ENCODE assay signal across 27 cellular contexts in genomic region chr14:27668531-27668930, GRCh38.
"Had no signal": no experiment of that assay in that cellular context is flagged by ENCODE, and none has a peak within 500 bp of the region (broad histone marks: within the 10 kb centered on the region; RNA-seq: fewer than 3 reads in every experiment).

No MANE protein-coding gene starts in this region.

- H3K27ac ChIP-seq: ascending aorta, breast epithelium, cardiac muscle cell, colonic mucosa, epithelial cell of prostate, esophagus squamous epithelium, gastroesophageal sphincter had no signal

- H3K27me3 ChIP-seq: ascending aorta, breast epithelium, cardiac muscle cell, colonic mucosa, esophagus squamous epithelium, gastroesophageal sphincter had no signal

- H3K36me3 Mint-ChIP-seq: activated naive CD4-positive, alpha-beta T cell treated with anti-CD3 and anti-CD28 coated beads, Interleukin-2, amount 10 ng/mL, durations not matched to agents 7 days and 5 days; activated naive CD8-positive, alpha-beta T cell treated with anti-CD3 and anti-CD28 coated beads, Interleukin-2, amount 10 ng/mL, durations not matched to agents 7 days and 5 days had no signal

- H3K4me3 ChIP-seq: ascending aorta, breast epithelium, cardiac muscle cell, colonic mucosa, esophagus squamous epithelium, gastroesophageal sphincter had no signal

- ATAC-seq: activated naive CD4-positive, alpha-beta T cell treated with anti-CD3 and anti-CD28 coated beads, Interleukin-2, amount 50 U/mL, for 72 hours; activated T-cell treated with anti-CD3 and anti-CD28 coated beads, Interleukin-2, amount 50 U/mL, for 72 hours; gastroesophageal sphincter had no signal

- H3K4me3 Mint-ChIP-seq: activated CD4-positive, alpha-beta memory T cell treated with anti-CD3 and anti-CD28 coated beads, Interleukin-2, amount 10 ng/mL, durations not matched to agents 7 days and 5 days; activated CD4-positive, alpha-beta T cell treated with anti-CD3 and anti-CD28 coated beads, Interleukin-2, amount 10 ng/mL, durations not matched to agents 7 days and 5 days; activated naive CD4-positive, alpha-beta T cell treated with anti-CD3 and anti-CD28 coated beads, Interleukin-2, amount 10 ng/mL, durations not matched to agents 7 days and 5 days; activated naive CD8-positive, alpha-beta T cell treated with anti-CD3 and anti-CD28 coated beads, Interleukin-2, amount 10 ng/mL, durations not matched to agents 7 days and 5 days; activated T-cell treated with anti-CD3 and anti-CD28 coated beads, Interleukin-2, amount 50 U/mL, for 24 hours; activated T-cell treated with anti-CD3 and anti-CD28 coated beads, Interleukin-2, amount 50 U/mL, for 72 hours; brain had no signal

- H3K27ac Mint-ChIP-seq: activated CD4-positive, alpha-beta memory T cell treated with anti-CD3 and anti-CD28 coated beads, Interleukin-2, amount 10 ng/mL, durations not matched to agents 7 days and 5 days; activated CD4-positive, alpha-beta T cell treated with anti-CD3 and anti-CD28 coated beads, Interleukin-2, amount 10 ng/mL, durations not matched to agents 7 days and 5 days; activated naive CD4-positive, alpha-beta T cell treated with anti-CD3 and anti-CD28 coated beads, Interleukin-2, amount 10 ng/mL, durations not matched to agents 7 days and 5 days; activated naive CD4-positive, alpha-beta T cell treated with anti-CD3 and anti-CD28 coated beads, Interleukin-2, amount 50 U/mL, for 72 hours; activated naive CD8-positive, alpha-beta T cell treated with anti-CD3 and anti-CD28 coated beads, Interleukin-2, amount 10 ng/mL, durations not matched to agents 7 days and 5 days; activated T-cell treated with anti-CD3 and anti-CD28 coated beads, Interleukin-2, amount 50 U/mL, for 24 hours; activated T-cell treated with anti-CD3 and anti-CD28 coated beads, Interleukin-2, amount 50 U/mL, for 72 hours; brain had no signal

- H3K27me3 Mint-ChIP-seq: activated CD4-positive, alpha-beta memory T cell treated with anti-CD3 and anti-CD28 coated beads, Interleukin-2, amount 10 ng/mL, durations not matched to agents 7 days and 5 days; activated CD4-positive, alpha-beta T cell treated with anti-CD3 and anti-CD28 coated beads, Interleukin-2, amount 10 ng/mL, durations not matched to agents 7 days and 5 days; activated naive CD4-positive, alpha-beta T cell treated with anti-CD3 and anti-CD28 coated beads, Interleukin-2, amount 10 ng/mL, durations not matched to agents 7 days and 5 days; activated naive CD8-positive, alpha-beta T cell treated with anti-CD3 and anti-CD28 coated beads, Interleukin-2, amount 10 ng/mL, durations not matched to agents 7 days and 5 days; activated T-cell treated with anti-CD3 and anti-CD28 coated beads, Interleukin-2, amount 50 U/mL, for 24 hours; brain had no signal

- H3K9me3 ChIP-seq: ascending aorta, breast epithelium, colonic mucosa, esophagus squamous epithelium, gastroesophageal sphincter had no signal

- DNase-seq: activated CD4-positive, alpha-beta memory T cell treated with anti-CD3 and anti-CD28 coated beads, Interleukin-2, amount 10 ng/mL, durations not matched to agents 7 days and 5 days; activated CD4-positive, alpha-beta T cell treated with anti-CD3 and anti-CD28 coated beads for 1 hour; activated CD4-positive, alpha-beta T cell treated with anti-CD3 and anti-CD28 coated beads for 4 hours; activated CD4-positive, alpha-beta T cell treated with anti-CD3 and anti-CD28 coated beads, Interleukin-2, amount 10 ng/mL, durations not matched to agents 7 days and 5 days; activated CD4-positive, alpha-beta T cell treated with anti-CD3 and anti-CD28 coated beads, Interleukin-2, amount 50 U/mL, for 4 hours; activated CD8-positive, alpha-beta memory T cell treated with anti-CD3 and anti-CD28 coated beads, Interleukin-2, amount 50 U/mL, for 48 hours; activated gamma-delta T cell; activated naive CD4-positive, alpha-beta T cell; activated naive CD4-positive, alpha-beta T cell treated with anti-CD3 and anti-CD28 coated beads, Interleukin-2, amount 10 ng/mL, durations not matched to agents 7 days and 5 days; activated naive CD8-positive, alpha-beta T cell treated with anti-CD3 and anti-CD28 coated beads, Interleukin-2, amount 10 ng/mL, durations not matched to agents 7 days and 5 days; activated T-cell treated with anti-CD3 and anti-CD28 coated beads for 4 hours; activated T-cell treated with anti-CD3 and anti-CD28 coated beads, Interleukin-2, amount 50 U/mL, for 24 hours; activated T-cell treated with anti-CD3 and anti-CD28 coated beads, Interleukin-2, amount 50 U/mL, for 72 hours; central memory CD4-positive, alpha-beta T cell; cerebellar nuclear complex; colonic mucosa; effector CD8-positive, alpha-beta T cell; esophagus squamous epithelium; foreskin melanocyte; T-helper 2 cell had no signal

- H3K4me1 ChIP-seq: ascending aorta, breast epithelium, colonic mucosa, esophagus squamous epithelium, gastroesophageal sphincter had no signal

- H3K4me1 Mint-ChIP-seq: activated CD4-positive, alpha-beta memory T cell treated with anti-CD3 and anti-CD28 coated beads, Interleukin-2, amount 10 ng/mL, durations not matched to agents 7 days and 5 days; activated CD4-positive, alpha-beta T cell treated with anti-CD3 and anti-CD28 coated beads, Interleukin-2, amount 10 ng/mL, durations not matched to agents 7 days and 5 days; activated naive CD4-positive, alpha-beta T cell treated with anti-CD3 and anti-CD28 coated beads, Interleukin-2, amount 10 ng/mL, durations not matched to agents 7 days and 5 days; activated naive CD8-positive, alpha-beta T cell treated with anti-CD3 and anti-CD28 coated beads, Interleukin-2, amount 10 ng/mL, durations not matched to agents 7 days and 5 days had no signal

- H3K36me3 ChIP-seq: ascending aorta, breast epithelium, cardiac muscle cell, colonic mucosa, esophagus squamous epithelium, gastroesophageal sphincter had no signal
